14 cellular contexts compared by ENCODE assay signal in the genomic region with DNA sequence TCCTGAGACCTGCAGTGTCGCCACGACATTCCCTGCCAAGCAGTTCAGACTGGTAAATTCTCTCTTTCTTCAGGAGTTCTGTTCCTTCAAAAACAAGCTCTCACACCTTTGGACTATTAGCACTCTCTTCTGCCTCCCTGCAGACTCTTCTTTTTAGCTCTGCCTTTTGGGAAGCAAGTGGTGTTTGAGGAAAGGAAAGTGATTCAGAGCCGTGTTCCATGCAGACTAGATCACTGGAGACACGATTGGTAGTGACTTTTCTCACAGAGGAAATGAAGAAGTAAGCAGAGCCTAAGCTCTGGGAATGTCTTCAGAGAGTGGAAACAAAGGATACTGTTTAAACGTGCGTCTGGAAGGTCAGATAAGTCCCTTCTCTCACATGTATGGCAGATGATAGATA.
A peak's percentile ranks its signal among the peaks of the same experiment; 100 is the strongest.
DNase-seq lines count a peak whose midpoint lies in the region; ATAC-seq and TF ChIP-seq lines count a peak whose summit lies in the region.
"Had no signal": no experiment of that assay in that cellular context is flagged by ENCODE, and none has a peak within 500 bp of the region (broad histone marks: within the 10 kb centered on the region; RNA-seq: fewer than 3 reads in every experiment).

No MANE protein-coding gene starts in this region.

- peak overlapping the region; percentile 60 for H3K14ac ChIP-seq in IMR-90 (replicated peaks; ENCODE audit: low read depth, low read length)

- BruUV-seq in IMR-90 (replicated peaks; lab: Mats Ljungman, UMichigan) = no TSS peak

- TF ChIP-seq POLR2A in IMR-90 (IDR thresholded peaks at IDR 0.05; ENCODE audit: low read depth, low read length) = no peak

- H3K9ac ChIP-seq in IMR-90 (ENCODE audit: low read depth, low read length) = peak overlapping the region; percentile 11; the same call in 1 of the 2 replicates

- TF ChIP-seq RAD21 in IMR-90 (IDR thresholded peaks at IDR 0.05; ENCODE audit: low read length) = no peak

- H3K4me3 ChIP-seq in IMR-90 (ENCODE audit: insufficient read depth, low read depth, low read length) (no peak overlapping the region), lower lobe of right lung (no peak overlapping the region), thoracic aorta (peak overlapping the region; percentile 2)

- peak overlapping the region; percentile 56 for H2BK5ac ChIP-seq in IMR-90 (ENCODE audit: low read depth, low read length, poor library complexity, severe bottlenecking)

- CTCF ChIA-PET in IMR-90 (lab: Yijun Ruan, JAX) = no interaction called here

- H3K36me3 Mint-ChIP-seq in endothelial cell (ENCODE audit: low read depth, unreplicated experiment) = peaks cover 9% of the 10 kb centered on the region

- peak overlapping the region; percentile 88 for H3K27ac Mint-ChIP-seq in endothelial cell (ENCODE audit: unreplicated experiment)
- H3K27ac Mint-ChIP-seq: CD8-positive, alpha-beta memory T cell; stimulated activated naive CD8-positive, alpha-beta T cell treated with anti-CD3 and anti-CD28 coated beads, Interleukin-15, amount 100 ng/mL, for 72 hours had no signal

- H3K4me1 ChIP-seq in IMR-90 (ENCODE audit: control insufficient read depth, insufficient read depth, low read length) = peaks cover 14% of the 10 kb centered on the region
- H3K4me1 ChIP-seq in lower lobe of right lung = peaks cover 29% of the 10 kb centered on the region
- H3K4me1 ChIP-seq in thoracic aorta (ENCODE audit: control insufficient read depth in 1 of 2, low read depth in 2 of 2) = peaks cover 15 to 35% of the 10 kb centered on the region in 2 donors

- peaks cover 0 to 14% of the 10 kb centered on the region in 2 experiments; a peak in 3 of 4 replicates for H3K79me1 ChIP-seq in IMR-90 (ENCODE audit: low read depth in 1 of 2, low read length in 2 of 2)

- in situ Hi-C loops in IMR-90 (cut with MboI; ENCODE audit: low sequenced_read_pairs) = no loop called here

- peak overlapping the region; percentile 46 for H3K23ac ChIP-seq in IMR-90 (ENCODE audit: low read depth, low read length)

- POLR2A ChIA-PET in IMR-90 (lab: Charles Lee; ENCODE audit: unreplicated experiment) = no interaction called here

- H3K36me3 ChIP-seq in IMR-90 (ENCODE audit: control insufficient read depth, insufficient read depth, low read length) (no peaks in the 10 kb centered on the region; the same call in 1 of the 2 replicates), lower lobe of right lung (no peaks in the 10 kb centered on the region), thoracic aorta (no peaks in the 10 kb centered on the region)

- H3K9me3 Mint-ChIP-seq in endothelial cell (ENCODE audit: unreplicated experiment) = no peaks in the 10 kb centered on the region
- H3K9me3 Mint-ChIP-seq: CD8-positive, alpha-beta memory T cell had no signal

- no peaks in the 10 kb centered on the region for H3K27me3 ChIP-seq in IMR-90 (ENCODE audit: control insufficient read depth, insufficient read depth, low read length)
- H3K27me3 ChIP-seq in lower lobe of right lung (ENCODE audit: low read depth) = no peaks in the 10 kb centered on the region
- H3K27me3 ChIP-seq in thoracic aorta (replicated peaks; ENCODE audit: insufficient read depth) = no peaks in the 10 kb centered on the region

- peak overlapping the region; percentile 19 for H3K56ac ChIP-seq in IMR-90 (ENCODE audit: extremely low read depth, insufficient read depth, low read length)

- H4K8ac ChIP-seq in IMR-90 (ENCODE audit: low read depth in 2 of 2, low read length in 2 of 2) = peak overlapping the region; percentile 6 to 10

- dilution Hi-C loops in IMR-90 (cut with HindIII; ENCODE audit: low sequenced_read_pairs, unreplicated experiment) = no loop called here

- peak overlapping the region; percentile 7; the same call in 1 of the 2 replicates for H3K18ac ChIP-seq in IMR-90 (ENCODE audit: low read depth, low read length)

- DNase-seq in IMR-90 (peak; percentile 66), endothelial cell (ENCODE audit: low spot score) (no peak), lower lobe of right lung (no peak), thoracic aorta (ENCODE audit: low spot score) (no peak), NCI-H2029 (lab: John Stamatoyannopoulos, UW) (no peak)
- DNase-seq in stimulated activated CD4-positive, alpha-beta T cell treated with anti-CD3 and anti-CD28 coated beads, Interleukin-2, amount 100 ng/mL, for 48 hours = no peak
- DNase-seq: activated CD4-positive, alpha-beta T cell treated with anti-CD3 and anti-CD28 coated beads for 48 hours; activated gamma-delta T cell; CD8-positive, alpha-beta memory T cell; cortex of kidney; stimulated activated naive CD8-positive, alpha-beta T cell treated with anti-CD3 and anti-CD28 coated beads, Interleukin-15, amount 100 ng/mL, for 72 hours had no signal

- TF ChIP-seq CTCF in IMR-90 (conservative IDR thresholded peaks at IDR 0.05; ENCODE audit: low read depth, low read length) = no peak
- TF ChIP-seq CTCF in endothelial cell (IDR thresholded peaks at IDR 0.05; ENCODE audit: unreplicated experiment) = no peak
- no peak for TF ChIP-seq CTCF in lower lobe of right lung (IDR thresholded peaks at IDR 0.05)
- no peak for TF ChIP-seq CTCF in thoracic aorta (IDR thresholded peaks at IDR 0.05)

- H3K9me1 ChIP-seq in IMR-90 (ENCODE audit: insufficient read depth, low read length) = peaks cover 23% of the 10 kb centered on the region

- no peaks in the 10 kb centered on the region for H4K20me1 ChIP-seq in IMR-90 (ENCODE audit: insufficient read depth, low read length)

- peaks cover 37% of the 10 kb centered on the region for H3K4me1 Mint-ChIP-seq in endothelial cell (ENCODE audit: unreplicated experiment)
- H3K4me1 Mint-ChIP-seq: CD8-positive, alpha-beta memory T cell; stimulated activated naive CD8-positive, alpha-beta T cell treated with anti-CD3 and anti-CD28 coated beads, Interleukin-15, amount 100 ng/mL, for 72 hours had no signal

- H4K91ac ChIP-seq in IMR-90 (ENCODE audit: insufficient read depth, low read depth, low read length) = peak overlapping the region; percentile 4; the same call in 1 of the 2 replicates

- H2BK20ac ChIP-seq in IMR-90 (ENCODE audit: low read depth, low read length) = peak overlapping the region; percentile 58

- no peak overlapping the region for H3K4me3 Mint-ChIP-seq in endothelial cell (ENCODE audit: unreplicated experiment)
- H3K4me3 Mint-ChIP-seq: CD8-positive, alpha-beta memory T cell; natural killer cell treated with Interleukin-12 subunit alpha and Interleukin-12 subunit beta and Interleukin-15 and Interleukin-18, amount 100 ng/mL, for 72 hours; stimulated activated naive CD8-positive, alpha-beta T cell treated with anti-CD3 and anti-CD28 coated beads, Interleukin-15, amount 100 ng/mL, for 72 hours had no signal

- H3K27me3 Mint-ChIP-seq in endothelial cell (ENCODE audit: unreplicated experiment) = peaks cover 10% of the 10 kb centered on the region
- H3K27me3 Mint-ChIP-seq: natural killer cell treated with Interleukin-12 subunit alpha and Interleukin-12 subunit beta and Interleukin-15 and Interleukin-18, amount 100 ng/mL, for 72 hours; stimulated activated naive CD8-positive, alpha-beta T cell treated with anti-CD3 and anti-CD28 coated beads, Interleukin-15, amount 100 ng/mL, for 72 hours had no signal

- no peak overlapping the region for H2AFZ ChIP-seq in IMR-90 (replicated peaks; ENCODE audit: low read length, poor library complexity)

- H3K27ac ChIP-seq in IMR-90 (ENCODE audit: insufficient read depth, low read length) (peak overlapping the region; percentile 26; the same call in 1 of the 2 replicates), lower lobe of right lung (peak overlapping the region; percentile 44), thoracic aorta (peak overlapping the region; percentile 48 to 72)

- 83% methylated on average over 2 of the region's 6 CpGs; no CpG with 5 or more reads in 1 of the 2 experiments for WGBS in IMR-90 (ENCODE audit: extremely low coverage in 2 of 2, insufficient read length in 1 of 2), 2 experiments

- H2BK120ac ChIP-seq in IMR-90 (ENCODE audit: low read depth, low read length) = peak overlapping the region; percentile 66

- peak overlapping the region; percentile 65 for H2AK5ac ChIP-seq in IMR-90 (ENCODE audit: low read depth, low read length)

- peak overlapping the region; percentile 60; the same call in 1 of the 2 replicates for H3K4ac ChIP-seq in IMR-90 (ENCODE audit: low read depth, low read length)

- peak overlapping the region; percentile 56 for H2BK15ac ChIP-seq in IMR-90 (ENCODE audit: low read depth, low read length)

- H3K4me2 ChIP-seq in IMR-90 (ENCODE audit: low read depth, low read length) = peak overlapping the region; percentile 39; the same call in 1 of the 2 replicates

- ATAC-seq in IMR-90 (ENCODE audit: low read depth) (peak; percentile 70), lower lobe of right lung (peak in 1 of 2 donors; percentile 31), thoracic aorta (ENCODE audit: insufficient number of reproducible peaks, low FRiP score, low read depth) (no peak), HG03442 (IDR thresholded peaks at IDR 0.05; ENCODE audit: unreplicated experiment) (no peak), GM21367 (IDR thresholded peaks at IDR 0.05; ENCODE audit: unreplicated experiment) (no peak)
- ATAC-seq: natural killer cell treated with Interleukin-12 subunit alpha and Interleukin-12 subunit beta and Interleukin-15 and Interleukin-18, amount 100 ng/mL, for 72 hours; stimulated activated naive CD8-positive, alpha-beta T cell treated with anti-CD3 and anti-CD28 coated beads, Interleukin-15, amount 100 ng/mL, for 72 hours had no signal

- no peak overlapping the region for H2AK9ac ChIP-seq in IMR-90 (replicated peaks; ENCODE audit: low read depth, low read length, poor library complexity)

- no peaks in the 10 kb centered on the region for H3K9me3 ChIP-seq in IMR-90 (ENCODE audit: control insufficient read depth, insufficient read depth, low read length)
- no peaks in the 10 kb centered on the region for H3K9me3 ChIP-seq in lower lobe of right lung
- no peaks in the 10 kb centered on the region for H3K9me3 ChIP-seq in thoracic aorta

- intact Hi-C loops in IMR-90 (cut with micrococcal nuclease) = no loop called here
- intact Hi-C loops in lower lobe of right lung (cut with DNase I) = no loop called here

- H4K5ac ChIP-seq in IMR-90 (ENCODE audit: low read depth, low read length) = no peak overlapping the region; the same call in 1 of the 2 replicates

TF ChIP-seq in IMR-90, 13 proteins besides CTCF, POLR2A, EP300 and RAD21:
- TF ChIP-seq BHLHE40 (IDR thresholded peaks at IDR 0.05; ENCODE audit: low read depth, low read length) = peak; percentile 28; the same call in 1 of the 2 replicates
- no peak for TF ChIP-seq MXI1 (IDR thresholded peaks at IDR 0.05; ENCODE audit: borderline replicate concordance, low read depth, low read length)
